In the genomic region with DNA sequence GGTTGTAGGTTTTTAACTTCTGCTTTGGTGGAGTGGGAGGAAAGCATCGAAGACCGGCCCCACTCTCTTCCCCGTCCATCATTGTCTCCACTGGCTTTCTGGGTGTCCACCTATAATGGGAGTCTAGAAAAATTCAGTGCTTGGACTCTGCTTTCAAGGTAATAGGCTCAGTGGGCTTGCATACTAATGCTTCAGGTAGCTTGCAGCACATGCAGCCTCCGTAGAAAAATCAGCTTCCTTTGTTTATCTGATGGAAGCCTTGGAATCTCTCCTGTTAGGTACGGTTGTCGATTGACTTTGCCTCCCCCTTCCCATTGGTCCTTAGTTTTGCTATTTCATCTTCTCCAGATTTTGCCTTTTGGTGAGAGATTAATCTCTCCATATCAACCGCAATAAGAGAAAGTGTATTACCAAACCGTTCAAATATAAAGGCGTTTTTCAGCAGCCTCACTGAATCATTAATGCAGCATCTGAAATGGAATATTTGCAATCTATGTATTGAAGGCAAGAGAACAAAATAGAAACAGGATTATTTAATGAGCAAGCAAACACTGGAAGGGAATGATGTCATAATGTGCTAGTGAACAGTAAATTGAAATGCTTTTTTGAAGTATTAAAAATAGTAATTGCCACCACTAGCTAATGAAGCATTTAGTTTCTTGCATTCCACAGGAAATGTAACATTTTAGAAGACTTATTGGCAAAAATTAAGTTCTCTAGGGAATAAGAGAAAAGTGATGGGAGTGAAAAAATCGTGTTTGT, we compare ENCODE assay signal across 1 cellular context.
TF ChIP-seq lines count a peak whose summit lies in the region.

No MANE protein-coding gene starts in this region.

TF ChIP-seq in A549, 52 proteins besides CTCF, POLR2A, EP300 and RAD21 (continued from another document):
- TF ChIP-seq, protein P1, sequence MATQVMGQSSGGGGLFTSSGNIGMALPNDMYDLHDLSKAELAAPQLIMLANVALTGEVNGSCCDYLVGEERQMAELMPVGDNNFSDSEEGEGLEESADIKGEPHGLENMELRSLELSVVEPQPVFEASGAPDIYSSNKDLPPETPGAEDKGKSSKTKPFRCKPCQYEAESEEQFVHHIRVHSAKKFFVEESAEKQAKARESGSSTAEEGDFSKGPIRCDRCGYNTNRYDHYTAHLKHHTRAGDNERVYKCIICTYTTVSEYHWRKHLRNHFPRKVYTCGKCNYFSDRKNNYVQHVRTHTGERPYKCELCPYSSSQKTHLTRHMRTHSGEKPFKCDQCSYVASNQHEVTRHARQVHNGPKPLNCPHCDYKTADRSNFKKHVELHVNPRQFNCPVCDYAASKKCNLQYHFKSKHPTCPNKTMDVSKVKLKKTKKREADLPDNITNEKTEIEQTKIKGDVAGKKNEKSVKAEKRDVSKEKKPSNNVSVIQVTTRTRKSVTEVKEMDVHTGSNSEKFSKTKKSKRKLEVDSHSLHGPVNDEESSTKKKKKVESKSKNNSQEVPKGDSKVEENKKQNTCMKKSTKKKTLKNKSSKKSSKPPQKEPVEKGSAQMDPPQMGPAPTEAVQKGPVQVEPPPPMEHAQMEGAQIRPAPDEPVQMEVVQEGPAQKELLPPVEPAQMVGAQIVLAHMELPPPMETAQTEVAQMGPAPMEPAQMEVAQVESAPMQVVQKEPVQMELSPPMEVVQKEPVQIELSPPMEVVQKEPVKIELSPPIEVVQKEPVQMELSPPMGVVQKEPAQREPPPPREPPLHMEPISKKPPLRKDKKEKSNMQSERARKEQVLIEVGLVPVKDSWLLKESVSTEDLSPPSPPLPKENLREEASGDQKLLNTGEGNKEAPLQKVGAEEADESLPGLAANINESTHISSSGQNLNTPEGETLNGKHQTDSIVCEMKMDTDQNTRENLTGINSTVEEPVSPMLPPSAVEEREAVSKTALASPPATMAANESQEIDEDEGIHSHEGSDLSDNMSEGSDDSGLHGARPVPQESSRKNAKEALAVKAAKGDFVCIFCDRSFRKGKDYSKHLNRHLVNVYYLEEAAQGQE (IDR thresholded peaks at IDR 0.05) = no peak
